Comparison of ENCODE assay signal across 1 cellular context in the genomic region with DNA sequence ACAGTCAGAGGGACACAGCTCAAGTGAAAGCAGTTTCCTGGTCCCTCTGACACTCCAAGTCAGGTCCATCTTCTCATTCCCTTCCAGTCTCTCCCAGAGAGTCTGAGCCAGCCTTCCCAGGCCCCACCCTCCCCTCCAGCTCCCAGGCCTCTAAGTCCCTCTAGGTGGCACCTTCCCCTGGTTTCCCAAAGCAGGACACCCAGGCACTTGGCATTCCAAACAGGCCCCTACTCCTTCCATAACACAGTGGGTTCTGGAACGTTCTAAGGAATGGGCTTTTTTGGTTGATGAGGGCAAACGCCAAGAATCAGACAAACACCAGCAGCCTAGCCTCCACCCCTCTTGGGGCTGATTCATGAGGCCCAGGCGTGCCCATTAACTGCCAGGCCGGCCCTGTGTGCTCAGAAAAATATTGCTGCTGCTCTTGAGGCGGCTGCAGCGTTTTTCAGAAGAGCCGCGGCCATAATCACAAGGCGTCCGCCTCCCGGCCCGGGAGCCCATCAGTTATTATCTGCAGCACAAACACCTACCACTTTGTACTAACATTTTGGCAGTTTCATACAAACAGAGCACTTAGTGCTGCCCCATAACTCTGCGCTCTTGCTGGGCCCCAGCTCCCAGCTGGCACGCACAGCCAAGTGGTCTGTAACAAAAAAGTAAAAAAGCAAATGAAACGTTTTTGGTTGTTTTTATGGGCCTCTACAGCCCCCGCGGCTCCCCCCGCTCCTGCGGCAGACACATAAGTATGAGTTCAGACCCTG.
TF ChIP-seq lines count a peak whose summit lies in the region.

No MANE protein-coding gene starts in this region.

TF ChIP-seq in HepG2, 621 proteins besides CTCF, POLR2A, EP300 and RAD21 (continued from another document):
- TF ChIP-seq JDP2 (CRISPR knock-in tag; IDR thresholded peaks at IDR 0.05; ENCODE audit: borderline replicate concordance) (no peak), HNRNPH1 (optimal IDR thresholded peaks at IDR 0.05; ENCODE audit: low read depth, low read length) (no peak), ETV6 (CRISPR knock-in tag; conservative IDR thresholded peaks at IDR 0.05) (no peak)
- TF ChIP-seq, protein P1, sequence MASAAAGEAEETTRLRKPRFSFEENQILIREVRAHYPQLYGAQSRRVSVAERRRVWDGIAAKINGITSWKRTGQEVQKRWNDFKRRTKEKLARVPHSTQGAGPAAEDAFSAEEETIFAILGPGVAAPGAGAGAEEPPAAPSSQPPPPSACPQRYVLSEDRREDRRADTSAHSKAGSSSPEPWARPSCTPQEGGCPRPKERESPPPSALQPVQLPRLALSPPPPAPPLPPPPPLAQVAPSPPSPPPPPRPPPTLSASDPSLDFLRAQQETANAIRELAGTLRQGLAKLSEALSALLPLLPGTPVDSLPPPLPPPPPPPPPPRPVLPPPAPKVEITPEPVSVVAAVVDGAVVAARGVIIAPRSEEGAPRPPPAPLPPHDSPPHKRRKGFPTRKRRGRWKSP (CRISPR knock-in tag; IDR thresholded peaks at IDR 0.05): no peak
